ENCODE assay signal across 9 cellular contexts in the genomic region with DNA sequence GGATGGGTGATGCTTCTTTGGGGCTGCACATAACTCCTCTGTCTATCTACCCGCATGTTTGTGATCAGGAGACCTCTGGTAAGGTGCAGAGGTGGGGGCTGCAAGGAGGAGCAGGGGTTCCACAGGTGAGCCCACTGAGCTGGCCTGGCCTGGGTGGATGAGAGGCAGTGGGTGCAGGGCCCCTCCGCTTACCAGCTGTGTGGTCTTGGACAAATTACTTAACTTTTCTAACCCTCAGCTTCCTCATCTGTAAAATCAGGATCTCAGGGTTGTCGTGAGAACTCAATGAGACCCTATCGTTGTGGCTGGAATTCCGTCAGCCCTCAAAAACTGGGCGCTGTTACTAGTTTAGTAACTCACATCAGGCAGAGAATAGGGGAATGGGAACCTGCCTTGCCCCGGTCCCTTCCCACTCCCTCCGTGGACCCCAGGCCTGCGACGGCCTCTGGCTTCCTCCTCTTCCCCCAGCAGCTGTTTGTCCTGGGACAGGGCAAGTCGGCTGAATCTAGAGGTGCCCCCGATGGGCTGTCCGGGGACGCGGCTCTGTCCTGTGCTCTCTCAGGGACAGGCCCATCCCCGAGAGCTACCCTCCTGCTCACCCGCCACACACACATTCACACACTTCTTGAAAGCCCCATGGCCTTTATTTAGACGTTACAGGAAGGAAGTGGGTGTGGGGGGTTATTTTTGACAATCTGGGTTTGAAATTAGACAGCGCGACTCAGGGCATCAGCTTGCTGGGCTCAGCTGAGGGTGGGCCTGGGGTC. TPM values are rescaled to one million over a fixed set of nuclear protein-coding genes. Genes with fewer than 3 reads are reported as not detected.
DNase-seq lines count a peak whose midpoint lies in the region; ATAC-seq and TF ChIP-seq lines count a peak whose summit lies in the region.
"Had no signal": no experiment of that assay in that cellular context is flagged by ENCODE, and none has a peak within 500 bp of the region (broad histone marks: within the 10 kb centered on the region; RNA-seq: fewer than 3 reads in every experiment).

No MANE protein-coding gene starts in this region.

- H3K36me3 ChIP-seq in OCI-LY7 (ENCODE audit: insufficient read depth, low read length) (peaks cover 2% of the 10 kb centered on the region; the same call in 1 of the 2 replicates), mucosa of descending colon (ENCODE audit: low read depth) (no peaks in the 10 kb centered on the region)

- peak overlapping the region; percentile 75 for H3K4me2 ChIP-seq in OCI-LY7 (ENCODE audit: low read length)

- H3K27ac ChIP-seq in OCI-LY7 (ENCODE audit: low read depth, low read length, poor library complexity, severe bottlenecking), result peak overlapping the region; percentile 63

- H3K4me1 ChIP-seq in OCI-LY7 (ENCODE audit: insufficient read depth, low read length, poor library complexity, severe bottlenecking), result peaks cover 79% of the 10 kb centered on the region
- peaks cover 23% of the 10 kb centered on the region for H3K4me1 ChIP-seq in mucosa of descending colon (ENCODE audit: low read depth)

- in situ Hi-C loops in GM13977 (cut with MboI; ENCODE audit: low pct_unique_long_range_greater_than_20kb, low sequenced_read_pairs, unreplicated experiment), result no loop called here
- in situ Hi-C loops in ACHN (cut with HindIII; ENCODE audit: low pct_ligation_motif_present, low pct_unique_long_range_greater_than_20kb, low sequenced_read_pairs), result no loop called here

- ATAC-seq in HG02642 (IDR thresholded peaks at IDR 0.05; ENCODE audit: poor library complexity, unreplicated experiment) (peak; percentile 55), mucosa of descending colon (no peak)

- CTCF ChIA-PET in OCI-LY7 (lab: Charles Lee; ENCODE audit: unreplicated experiment), result interaction anchor here (1.0 to 10.6 kb wide), 4 partner anchors 9 to 106 kb away, joined by 3 to 110 read pairs (median 4); partner anchors contain the start of genes C12orf57, RNU7-1 and USP5

- DNase-seq in GM13977 (ENCODE audit: low spot score) (peak; percentile 84), OCI-LY7 (ENCODE audit: low spot score) (peak; percentile 87), mucosa of descending colon (peak; percentile 58 to 81 (median 66)), kidney tubule cell (ENCODE audit: low spot score) (no peak), ACHN (no peak), islet precursor cell (no peak)
- peak; percentile 68 for DNase-seq in activated gamma-delta T cell treated with anti-CD3 and anti-CD28 coated beads, Interleukin-2, amount 50 U/mL, for 16 hours (ENCODE audit: low read depth)

- H3K9me2 ChIP-seq in OCI-LY7 (ENCODE audit: insufficient read depth, low read length), result no peaks in the 10 kb centered on the region

- intact Hi-C loops in OCI-LY7 (cut with micrococcal nuclease; ENCODE audit: unreplicated experiment), result loop anchor here (1.0 kb wide), 1 partner anchor 7 kb away; the partner anchor contains the start of gene PTPN6
- intact Hi-C loops in mucosa of descending colon (cut with DNase I, micrococcal nuclease), result no loop called here

- TF ChIP-seq CTCF in GM13977 (IDR thresholded peaks at IDR 0.05; ENCODE audit: extremely low read depth, insufficient read depth, missing control alignments) (no peak), OCI-LY7 (conservative IDR thresholded peaks at IDR 0.05; ENCODE audit: low read length) (no peak), mucosa of descending colon (IDR thresholded peaks at IDR 0.05) (no peak)

- H3K9me3 ChIP-seq in OCI-LY7 (ENCODE audit: low read length) (no peaks in the 10 kb centered on the region), mucosa of descending colon (no peaks in the 10 kb centered on the region)

- H2AFZ ChIP-seq in OCI-LY7 (ENCODE audit: low read length), result peak overlapping the region; percentile 1; the same call in 1 of the 2 replicates

- H3K4me3 ChIP-seq in OCI-LY7 (ENCODE audit: low read depth, low read length, poor library complexity, severe bottlenecking), result peak overlapping the region; percentile 55
- H3K4me3 ChIP-seq in mucosa of descending colon, result no peak overlapping the region

- POLR2A ChIA-PET in OCI-LY7 (lab: Charles Lee), result interaction anchor here (0.6 to 9.3 kb wide), 9 partner anchors 8 to 193 kb away, joined by 3 to 155 read pairs (median 6); partner anchors contain the start of genes C12orf57, PTMS, PTPN6 and RNU7-1

- no TSS peak for BruUV-seq in OCI-LY7 (replicated peaks; lab: Mats Ljungman, UMichigan)

- H4K20me1 ChIP-seq in OCI-LY7 (ENCODE audit: insufficient read depth, low read length), result no peaks in the 10 kb centered on the region

- H3K79me2 ChIP-seq in OCI-LY7 (ENCODE audit: insufficient read depth, low read depth, low read length), result no peaks in the 10 kb centered on the region

RNA-seq across cellular contexts. Expression of gene PTPN6, which starts 7.6 kb away (rescaled TPM):
- total RNA-seq in OCI-LY7 (2014; rRNA removed; shearing (Covaris generic)), result 37.1 and 42.9 TPM in 2 replicates
- 110 and 116 TPM in 2 replicates for total RNA-seq in OCI-LY7 (2022)
- 10 to 100 TPM; 37.4 to 61.7 (median 51.7) TPM for total RNA-seq in mucosa of descending colon

RNA-seq across cellular contexts. Expression of gene PHB2, which starts 11.7 kb away (rescaled TPM):
- total RNA-seq in OCI-LY7 (2014; rRNA removed; shearing (Covaris generic)), result 330 and 358 TPM in 2 replicates
- total RNA-seq in OCI-LY7 (2022) (379 and 412 TPM in 2 replicates), mucosa of descending colon (100 to 1,000 TPM; 204 to 266 (median 209) TPM)

RNA-seq across cellular contexts. Expression of gene EMG1, which starts 11.9 kb away (rescaled TPM):
- total RNA-seq in OCI-LY7 (2014; rRNA removed; shearing (Covaris generic)), result 60.4 and 61.7 TPM in 2 replicates
- total RNA-seq in OCI-LY7 (2022) (82.7 and 99.0 TPM in 2 replicates), mucosa of descending colon (10 to 100 TPM; 29.6 to 33.7 (median 33.4) TPM)

RNA-seq across cellular contexts. Expression of gene C12orf57, which starts 15.0 kb away (rescaled TPM):
- 315 and 319 TPM in 2 replicates for total RNA-seq in OCI-LY7 (2014; rRNA removed; shearing (Covaris generic))
- 126 and 130 TPM in 2 replicates for total RNA-seq in OCI-LY7 (2022)
- 100 to 1,000 TPM; 113 to 175 (median 130) TPM for total RNA-seq in mucosa of descending colon

RNA-seq across cellular contexts. Expression of gene RNU7-1, which starts 15.2 kb away (rescaled TPM):
- not detected in 2 replicates for total RNA-seq in OCI-LY7 (2014; rRNA removed; shearing (Covaris generic))
- not detected in 2 replicates for total RNA-seq in OCI-LY7 (2022)
- total RNA-seq in mucosa of descending colon, result not detected
- total RNA-seq: epithelial cell of proximal tubule had no signal

Comparison
In these comparisons a context has a peak if more than half of its experiments do, and no peak if none do; other contexts are left out.
1. DNase-seq: peak in GM13977 (single experiment), OCI-LY7 (single experiment), activated gamma-delta T cell treated with anti-CD3 and anti-CD28 coated beads, Interleukin-2, amount 50 U/mL, for 16 hours (single experiment) and mucosa of descending colon (3 of 3); none in kidney tubule cell (single experiment), ACHN (single experiment) and islet precursor cell (single experiment).